ENCODE assay signal across 8 cellular contexts in genomic region chr3:143001034-143001368, GRCh38. TPM values are rescaled to one million over a fixed set of nuclear protein-coding genes. Genes with fewer than 3 reads are reported as not detected.
DNase-seq lines count a peak whose midpoint lies in the region; ATAC-seq and TF ChIP-seq lines count a peak whose summit lies in the region.

No MANE protein-coding gene starts in this region.

- peaks cover 26% of the 10 kb centered on the region for H3K4me1 ChIP-seq in muscle layer of colon (ENCODE audit: insufficient read depth, low read length)

- H3K27ac ChIP-seq in 22Rv1 (peak overlapping the region; percentile 93), dorsolateral prefrontal cortex (peak overlapping the region; percentile 60 to 97 (median 90)), muscle layer of colon (ENCODE audit: low read depth, low read length) (peak overlapping the region; percentile 66)

- H3K27me3 ChIP-seq in dorsolateral prefrontal cortex = peaks cover 0 to 2% (median 0%) of the 10 kb centered on the region in 45 donors
- no peaks in the 10 kb centered on the region for H3K27me3 ChIP-seq in muscle layer of colon (ENCODE audit: control insufficient read depth in 1 of 2, insufficient read depth in 2 of 2, low read length in 2 of 2)

- H3K9me3 ChIP-seq in muscle layer of colon (ENCODE audit: low read length) = no peaks in the 10 kb centered on the region

- H3K4me3 ChIP-seq in dorsolateral prefrontal cortex = peak overlapping the region; percentile 59 to 100 (median 95)
- peak overlapping the region; percentile 29 to 96 for H3K4me3 ChIP-seq in muscle layer of colon (ENCODE audit: low read depth in 1 of 2, low read length in 2 of 2)

- peak overlapping the region; percentile 69 for H3K9ac ChIP-seq in muscle layer of colon (ENCODE audit: low read length)

- TF ChIP-seq CTCF in 22Rv1 (IDR thresholded peaks at IDR 0.05) (no peak), dorsolateral prefrontal cortex (IDR thresholded peaks at IDR 0.05 in 54 of 56, conservative IDR thresholded peaks at IDR 0.05 in 2 of 56; ENCODE audit: low read depth in 1 of 56, partially characterized antibody in 56 of 56) (no peak)

- intact Hi-C loops in dorsolateral prefrontal cortex (cut with DNase I) = loop anchor here (1.0 to 5.0 kb wide), 3 partner anchors 423 to 554 kb away; partner anchors contain the start of genes ATR (in 2 of the 2) and XRN1 (in 1 of the 2)

- H3K36me3 ChIP-seq in muscle layer of colon (ENCODE audit: insufficient read depth, low read length) = no peaks in the 10 kb centered on the region

- ATAC-seq in GM18517 (IDR thresholded peaks at IDR 0.05; ENCODE audit: unreplicated experiment) (peak; percentile 61), HG02943 (IDR thresholded peaks at IDR 0.05; ENCODE audit: low read depth, unreplicated experiment) (peak; percentile 72)

- DNase-seq in SIG-M5 (lab: John Stamatoyannopoulos, UW) = peak; percentile 76
- peak in 2 of 10 donors; percentile 53 to 68 for DNase-seq in dorsolateral prefrontal cortex
- no peak for DNase-seq in T1000 (lab: John Stamatoyannopoulos, UW)
- DNase-seq in putamen (ENCODE audit: low spot score) = no peak

RNA-seq across cellular contexts. Expression of gene U2SURP, which starts 0.4 kb away (rescaled TPM):
- total RNA-seq in dorsolateral prefrontal cortex = 100 to 1,000 TPM in 46 of 120 experiments, 10 to 100 TPM in 74; 60.5 to 131 (median 95.1) TPM

RNA-seq across cellular contexts. Expression of gene PAQR9, which starts 37.5 kb away (rescaled TPM):
- 10 to 100 TPM in 49 of 120 experiments, 1 to 10 TPM in 71; 2.1 to 17.1 (median 9.4) TPM for total RNA-seq in dorsolateral prefrontal cortex
